7 cellular contexts compared by ENCODE assay signal in the genomic region with DNA sequence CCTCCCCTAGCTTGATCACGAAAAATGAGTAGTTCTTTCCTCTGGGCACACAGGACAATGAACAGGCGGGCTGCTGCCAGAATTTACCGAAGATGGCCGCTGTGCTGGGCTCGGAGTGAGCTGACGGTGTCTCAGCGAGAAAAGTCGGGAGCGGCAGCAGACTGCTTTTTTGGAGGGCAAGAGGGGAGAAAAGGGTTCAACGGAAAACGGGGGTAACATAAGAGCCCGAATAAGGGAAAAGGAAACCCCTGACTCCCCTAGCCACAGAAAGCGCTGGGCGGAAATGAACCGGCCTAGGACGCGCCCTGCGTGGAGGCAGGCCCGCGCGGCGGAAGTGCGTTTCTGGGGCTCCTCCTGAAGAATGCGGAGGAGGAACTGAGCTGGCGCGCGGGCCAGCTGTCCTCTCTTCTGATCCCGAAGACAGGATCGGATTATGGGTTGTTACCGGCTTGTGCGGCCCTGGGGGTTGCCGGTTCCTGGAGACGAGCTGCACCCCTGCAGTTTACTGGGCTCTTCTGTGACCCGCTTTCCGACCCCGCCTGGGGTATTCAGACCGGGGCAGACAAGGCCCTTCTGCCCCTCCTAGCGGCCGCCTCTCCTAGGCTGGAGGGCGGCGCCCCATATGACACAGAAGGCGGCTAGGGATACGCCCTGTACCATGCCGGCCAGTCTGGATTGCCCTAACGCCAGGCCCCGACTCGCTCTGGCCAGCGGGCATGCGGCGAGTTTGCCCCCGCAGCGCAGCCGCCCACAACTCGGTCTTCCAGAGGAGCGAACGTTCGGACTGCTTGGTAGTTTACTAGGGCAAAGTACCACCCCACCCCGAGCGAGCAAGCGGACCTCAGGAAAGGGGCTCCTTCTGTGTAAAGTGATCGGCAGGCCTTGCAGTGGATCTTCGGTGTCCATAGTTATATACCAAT. TPM values are rescaled to one million over a fixed set of nuclear protein-coding genes. Genes with fewer than 3 reads are reported as not detected.
DNase-seq lines count a peak whose midpoint lies in the region; ATAC-seq and TF ChIP-seq lines count a peak whose summit lies in the region.

No MANE protein-coding gene starts in this region.

- DNase-seq in GM13976 (ENCODE audit: low spot score): peak; percentile 87
- DNase-seq in NCI-H128 (lab: John Stamatoyannopoulos, UW; ENCODE audit: unreplicated experiment): peak; percentile 67
- peak; percentile 71 to 77 (median 72) for DNase-seq in T-helper 17 cell
- peak; percentile 15 to 95 (median 87) for DNase-seq in anterior cingulate cortex (lab: John Stamatoyannopoulos, UW)
- DNase-seq in hepatocyte (ENCODE audit: low spot score): peak; percentile 87
- peak; percentile 52 for DNase-seq in retinal pigment epithelial cell (ENCODE audit: low read depth)

- peaks cover 39% of the 10 kb centered on the region for H3K4me1 Mint-ChIP-seq in T-helper 17 cell

- H3K4me2 ChIP-seq in hepatocyte: peak overlapping the region; percentile 85

- H3K4me3 ChIP-seq in hepatocyte (peak overlapping the region; percentile 27), retinal pigment epithelial cell (ENCODE audit: low read length) (peak overlapping the region; percentile 64)

- TF ChIP-seq CTCF in GM13976 (IDR thresholded peaks at IDR 0.05; ENCODE audit: borderline replicate concordance, control extremely low read depth, extremely low read depth, insufficient read depth, missing control alignments): peak; percentile 51
- TF ChIP-seq CTCF in hepatocyte (IDR thresholded peaks at IDR 0.05; ENCODE audit: poor library complexity): peak; percentile 35
- TF ChIP-seq CTCF in retinal pigment epithelial cell (conservative IDR thresholded peaks at IDR 0.05; ENCODE audit: low read depth, low read length): peak; percentile 52

- no peaks in the 10 kb centered on the region for H3K9me2 ChIP-seq in hepatocyte (replicated peaks; ENCODE audit: insufficient read depth)

- in situ Hi-C loops in GM13976 (cut with MboI; ENCODE audit: low sequenced_read_pairs, unreplicated experiment): loop anchor here (25.0 kb wide), 1 partner anchor 353 kb away; no protein-coding TSS in a partner anchor

- no peaks in the 10 kb centered on the region for H3K27me3 Mint-ChIP-seq in T-helper 17 cell

- H3K4me3 Mint-ChIP-seq in T-helper 17 cell: peak overlapping the region; percentile 97

- H4K20me1 ChIP-seq in hepatocyte (ENCODE audit: insufficient read depth, poor library complexity, severe bottlenecking): peaks cover 58% of the 10 kb centered on the region

- peak overlapping the region; percentile 96 for H3K27ac ChIP-seq in hepatocyte

- H3K4me1 ChIP-seq in hepatocyte (ENCODE audit: insufficient read depth): peaks cover 65% of the 10 kb centered on the region

- peaks cover 2% of the 10 kb centered on the region for H3K36me3 Mint-ChIP-seq in T-helper 17 cell (ENCODE audit: low read depth)

- ATAC-seq in HG02759 (IDR thresholded peaks at IDR 0.05; ENCODE audit: unreplicated experiment) (peak; percentile 91), T-helper 17 cell (peak; percentile 89)

- peak overlapping the region; percentile 11 for H2AFZ ChIP-seq in hepatocyte

- H3K9me3 ChIP-seq in T-helper 17 cell (ENCODE audit: control insufficient read depth, low read length, poor library complexity, severe bottlenecking) (no peaks in the 10 kb centered on the region), hepatocyte (ENCODE audit: low read depth) (no peaks in the 10 kb centered on the region)

- no peaks in the 10 kb centered on the region for H3K27me3 ChIP-seq in hepatocyte

- 15% methylated on average over 61 of the region's 62 CpGs for WGBS in hepatocyte (ENCODE audit: low lambda C conversion rate, missing lambda C conversion rate)

- peaks cover 42% of the 10 kb centered on the region for H3K79me2 ChIP-seq in hepatocyte

- H3K27ac Mint-ChIP-seq in T-helper 17 cell: no peak overlapping the region

- H3K36me3 ChIP-seq in hepatocyte (replicated peaks; ENCODE audit: insufficient read depth, low read depth): no peaks in the 10 kb centered on the region

RNA-seq across cellular contexts. Expression of gene KMT2E, which starts 30.1 kb away (rescaled TPM):
- total RNA-seq in T-helper 17 cell (100 to 1,000 TPM; 285 to 301 TPM), hepatocyte (65.8 and 69.7 TPM in 2 replicates)
- polyA plus RNA-seq in hepatocyte: 70.8 and 80.7 TPM in 2 replicates

Comparison
In these comparisons a context has a peak if more than half of its experiments do, and no peak if none do; other contexts are left out.
1. Peak in every context shown above with its lines: DNase-seq, ATAC-seq, H3K4me3 ChIP-seq and H3K27ac ChIP-seq.